Comparison of ENCODE assay signal across 1 cellular context in genomic region chr1:151325646-151326429, GRCh38.
TF ChIP-seq lines count a peak whose summit lies in the region.

No MANE protein-coding gene starts in this region.

TF ChIP-seq in HEK293, 187 proteins besides CTCF, POLR2A, EP300 and RAD21 (continued from another document):
- TF ChIP-seq PRDM10 (tag by site-specific recombination; IDR thresholded peaks at IDR 0.05): peak; percentile 50; the same call in 1 of the 2 replicates
